ENCODE assay signal across 8 cellular contexts in the genomic region with DNA sequence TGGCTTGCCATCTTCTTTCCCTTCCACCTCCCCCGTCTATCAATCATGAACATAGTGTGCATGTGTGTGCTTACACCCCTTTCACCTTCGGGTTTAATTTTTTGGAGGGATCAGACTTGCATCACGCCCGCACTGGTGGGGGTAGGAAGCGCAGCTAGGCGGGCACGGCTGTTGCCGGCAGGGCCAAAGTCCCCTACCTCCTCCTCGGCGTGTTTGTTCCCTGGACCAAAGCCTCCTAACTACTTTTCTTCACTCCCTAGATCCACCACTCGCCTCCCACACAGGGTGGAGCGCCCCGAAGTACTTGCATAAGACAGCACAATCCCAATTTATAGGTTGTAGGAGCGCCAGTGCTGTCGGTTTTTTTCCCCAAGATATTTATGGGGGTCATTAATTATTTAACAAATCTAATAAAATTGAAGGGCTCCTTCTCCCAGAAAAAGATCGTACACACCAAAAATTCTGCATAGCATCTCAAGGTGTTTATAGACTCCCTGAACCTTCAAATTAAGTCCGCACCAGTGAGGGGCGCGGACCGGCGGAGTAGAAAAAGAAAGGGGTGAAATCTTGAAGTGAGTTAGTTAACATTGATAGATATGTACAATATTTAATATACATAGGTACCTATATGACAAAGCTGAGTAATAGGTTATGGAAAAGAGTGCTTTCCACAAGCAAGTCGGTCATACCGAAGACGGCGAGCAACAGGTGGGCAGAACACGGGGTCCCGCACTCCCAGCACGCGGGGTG. TPM values are rescaled to one million over a fixed set of nuclear protein-coding genes. Genes with fewer than 3 reads are reported as not detected.
DNase-seq lines count a peak whose midpoint lies in the region; ATAC-seq and TF ChIP-seq lines count a peak whose summit lies in the region.

No MANE protein-coding gene starts in this region.

- WGBS in ectodermal cell, 2 experiments, result 5% methylated on average over 23 to 28 of the region's 29 CpGs

- H3K27me3 ChIP-seq in ectodermal cell (ENCODE audit: control insufficient read depth, insufficient read depth, low read length, poor library complexity, severe bottlenecking), result peaks cover 31% of the 10 kb centered on the region
- H3K27me3 ChIP-seq in muscle layer of colon (ENCODE audit: control insufficient read depth in 1 of 2, insufficient read depth in 2 of 2, low read length in 2 of 2), result peaks cover 9 to 12% of the 10 kb centered on the region in 2 donors
- no peaks in the 10 kb centered on the region for H3K27me3 ChIP-seq in SJCRH30

- peak; percentile 9 for TF ChIP-seq CTCF in GM12864 (IDR thresholded peaks at IDR 0.05; ENCODE audit: low read depth, low read length, missing control alignments)

- ATAC-seq in HG03439 (IDR thresholded peaks at IDR 0.05; ENCODE audit: unreplicated experiment) (no peak), GM18907 (IDR thresholded peaks at IDR 0.05; ENCODE audit: unreplicated experiment) (no peak), GM21529 (IDR thresholded peaks at IDR 0.05; ENCODE audit: unreplicated experiment) (no peak)

- H3K27ac ChIP-seq in ectodermal cell (ENCODE audit: insufficient read depth, low read depth, low read length, poor library complexity, severe bottlenecking) (no peak overlapping the region), muscle layer of colon (ENCODE audit: low read depth, low read length) (no peak overlapping the region), SJCRH30 (no peak overlapping the region)

- no peak overlapping the region for H3K4me3 ChIP-seq in GM12864 (ENCODE audit: low read depth, low read length)
- H3K4me3 ChIP-seq in ectodermal cell (ENCODE audit: insufficient read depth, low read depth, low read length), result peak overlapping the region; percentile 60
- peak overlapping the region; percentile 19 to 42 for H3K4me3 ChIP-seq in muscle layer of colon (ENCODE audit: low read depth in 1 of 2, low read length in 2 of 2)
- H3K4me3 ChIP-seq in SJCRH30, result no peak overlapping the region

- H3K9me3 ChIP-seq in ectodermal cell (ENCODE audit: control insufficient read depth, low read length), result no peaks in the 10 kb centered on the region
- H3K9me3 ChIP-seq in muscle layer of colon (ENCODE audit: low read length), result no peaks in the 10 kb centered on the region
- H3K9me3 ChIP-seq in SJCRH30 (replicated peaks), result no peaks in the 10 kb centered on the region

- no peak overlapping the region for H3K9ac ChIP-seq in muscle layer of colon (ENCODE audit: low read length)

- DNase-seq in GM12864 (ENCODE audit: low read depth) (no peak), NCI-H146 treated with DMSO at 0.1 percent for 48 hours (lab: John Stamatoyannopoulos, UW; ENCODE audit: unreplicated experiment) (peak; percentile 27), SJCRH30 (no peak)

- H3K36me3 ChIP-seq in ectodermal cell (ENCODE audit: control insufficient read depth, insufficient read depth, low read length) (no peaks in the 10 kb centered on the region), muscle layer of colon (ENCODE audit: insufficient read depth, low read length) (no peaks in the 10 kb centered on the region), SJCRH30 (no peaks in the 10 kb centered on the region)

- H3K4me1 ChIP-seq in ectodermal cell (ENCODE audit: control insufficient read depth, insufficient read depth, low read length) (no peaks in the 10 kb centered on the region), muscle layer of colon (ENCODE audit: insufficient read depth, low read length) (peaks cover 3% of the 10 kb centered on the region), SJCRH30 (no peaks in the 10 kb centered on the region)

RNA-seq across cellular contexts. Expression of gene PKP2, which starts 0.7 kb away (rescaled TPM):
- polyA plus RNA-seq in ectodermal cell (2013, experiment 1 of 4), result 8.4 TPM
- 8.4 TPM for polyA plus RNA-seq in ectodermal cell (2013, experiment 2 of 4)
- 8.2 TPM for polyA plus RNA-seq in ectodermal cell (2013, experiment 3 of 4)
- polyA plus RNA-seq in ectodermal cell (2013, experiment 4 of 4), result 7.4 TPM
- total RNA-seq in SJCRH30 (2014; rRNA removed; shearing (Covaris generic)), result 3.5 and 5.1 TPM in 2 replicates

Comparison
In these comparisons a context has a peak if more than half of its experiments do, and no peak if none do; other contexts are left out.
1. H3K4me3 ChIP-seq: peak in ectodermal cell (single experiment) and muscle layer of colon (2 of 2); none in GM12864 (single experiment) and SJCRH30 (single experiment).